In the genomic region with DNA sequence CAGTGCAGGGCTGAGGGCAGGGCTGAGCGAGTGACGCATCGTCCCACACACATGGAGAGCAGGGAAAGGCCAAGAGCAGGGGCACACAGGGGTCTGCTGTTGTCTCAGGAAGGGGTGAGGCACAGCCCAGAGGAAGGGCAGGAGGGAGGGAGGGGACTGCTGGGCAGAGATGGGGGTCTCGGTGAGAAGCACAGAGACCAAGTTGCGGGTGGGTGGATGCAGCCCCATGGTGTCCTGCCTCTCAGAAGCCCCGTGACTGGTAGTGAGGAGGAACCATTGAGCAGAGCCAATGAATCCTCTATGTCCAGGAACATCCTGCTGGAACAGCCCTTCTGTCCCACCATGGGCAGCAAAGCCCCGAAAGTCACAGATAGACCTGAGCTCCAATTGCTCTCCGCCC, we compare ENCODE assay signal across 15 cellular contexts. TPM values are rescaled to one million over a fixed set of nuclear protein-coding genes. Genes with fewer than 3 reads are reported as not detected.
A peak's percentile ranks its signal among the peaks of the same experiment; 100 is the strongest.
DNase-seq lines count a peak whose midpoint lies in the region; ATAC-seq, FAIRE-seq and TF ChIP-seq lines count a peak whose summit lies in the region.
"Had no signal": no experiment of that assay in that cellular context is flagged by ENCODE, and none has a peak within 500 bp of the region (broad histone marks: within the 10 kb centered on the region; RNA-seq: fewer than 3 reads in every experiment).

No MANE protein-coding gene starts in this region.

- no peak for FAIRE-seq in HepG2 (lab: Jason Lieb, UNC)

- H4K20me1 ChIP-seq in HepG2 (ENCODE audit: insufficient read depth, low read length): no peaks in the 10 kb centered on the region

- DNase-seq in right lobe of liver (no peak), HepG2 (ENCODE audit: low spot score) (no peak), left ventricle myocardium superior (no peak), gastrocnemius medialis (no peak), SIG-M5 treated with dmso at 0.1 percent for 504 hours (lab: John Stamatoyannopoulos, UW; ENCODE audit: unreplicated experiment) (no peak)
- DNase-seq: activated naive CD4-positive, alpha-beta T cell treated with anti-CD3 and anti-CD28 coated beads, Interleukin-2, amount 10 ng/mL, durations not matched to agents 7 days and 5 days; DMS79; NCI-H146; NCI-H524 treated with DMSO at 0.1 percent for 48 hours; retina had no signal

- no peak overlapping the region for H3K4me2 ChIP-seq in HepG2 (ENCODE audit: low read depth, low read length)
- H3K4me2 ChIP-seq: KMS-11 had no signal

- peaks cover 0 to 6% (median 0%) of the 10 kb centered on the region in 4 donors for H3K36me3 ChIP-seq in right lobe of liver
- H3K36me3 ChIP-seq in HepG2 (replicated peaks in 1 of 2; ENCODE audit: control insufficient read depth in 1 of 2, insufficient read depth in 2 of 2, low read length in 2 of 2): peaks cover 6 to 26% of the 10 kb centered on the region in 2 experiments
- peaks cover 0 to 8% of the 10 kb centered on the region in 2 donors for H3K36me3 ChIP-seq in gastrocnemius medialis

- H3K27ac ChIP-seq in right lobe of liver: peak overlapping the region; percentile 18 to 65 (median 21)
- no peak overlapping the region for H3K27ac ChIP-seq in HepG2 (ENCODE audit: extremely low read length, insufficient read depth, low read length)
- peak overlapping the region; percentile 44 to 78 (median 70) for H3K27ac ChIP-seq in gastrocnemius medialis
- H3K27ac ChIP-seq: KMS-11 had no signal

- intact Hi-C loops in right lobe of liver (cut with DNase I): no loop called here
- intact Hi-C loops in HepG2 (cut with micrococcal nuclease; ENCODE audit: unreplicated experiment): no loop called here
- intact Hi-C loops in left ventricle myocardium superior (cut with micrococcal nuclease): no loop called here
- intact Hi-C loops in gastrocnemius medialis (cut with DNase I; ENCODE audit: low total_unique reads): no loop called here

- H3K4me1 ChIP-seq in right lobe of liver (peaks cover 0 to 11% (median 0%) of the 10 kb centered on the region in 4 donors), HepG2 (ENCODE audit: insufficient read depth, low read length) (no peaks in the 10 kb centered on the region), gastrocnemius medialis (peaks cover 55 to 85% of the 10 kb centered on the region in 2 donors)

- no peak overlapping the region for H2AFZ ChIP-seq in HepG2 (ENCODE audit: low read length)

- TF ChIP-seq RAD21 in HepG2 (CRISPR knock-in tag; IDR thresholded peaks at IDR 0.05): no peak

- ATAC-seq in right lobe of liver (peak in 1 of 4 donors; percentile 9), HepG2 (no peak), left ventricle myocardium superior (peak; percentile 2), gastrocnemius medialis (no peak), GM18868 (IDR thresholded peaks at IDR 0.05; ENCODE audit: unreplicated experiment) (no peak), HG02885 (IDR thresholded peaks at IDR 0.05; ENCODE audit: poor library complexity, unreplicated experiment) (no peak), GM19452 (IDR thresholded peaks at IDR 0.05; ENCODE audit: unreplicated experiment) (no peak)
- ATAC-seq: esophagus mucosa had no signal

- CTCF ChIA-PET in HepG2 (lab: Yijun Ruan, JAX; ENCODE audit: low intra/inter-chr PET ratio, low total read pairs): no interaction called here

- in situ Hi-C loops in HepG2 (cut with HindIII; ENCODE audit: extremely low pct_ligation_motif_present, low pct_unique_long_range_greater_than_20kb): no loop called here
- in situ Hi-C loops in gastrocnemius medialis (cut with MboI; ENCODE audit: low sequenced_read_pairs in 4 of 4): no loop called here

- WGBS in right lobe of liver (ENCODE audit: insufficient coverage, low coverage, low lambda C conversion rate, missing lambda C conversion rate): 100% methylated on average over 3 of the region's 8 CpGs
- 93% methylated on average over 6 of the region's 8 CpGs for WGBS in HepG2 (ENCODE audit: low lambda C conversion rate)

- no peaks in the 10 kb centered on the region for H3K79me2 ChIP-seq in HepG2 (ENCODE audit: insufficient read depth, low read length)

- no peak overlapping the region for H3K9ac ChIP-seq in HepG2 (ENCODE audit: insufficient read depth, low read depth, low read length)
- H3K9ac ChIP-seq: KMS-11 had no signal

- BruUV-seq in HepG2 (replicated peaks; lab: Mats Ljungman, UMichigan): no TSS peak

- H3K4me3 ChIP-seq in right lobe of liver (no peak overlapping the region), HepG2 (replicated peaks in 1 of 3; ENCODE audit: insufficient read depth in 1 of 3, low read depth in 2 of 3, low read length in 3 of 3) (no peak overlapping the region), gastrocnemius medialis (no peak overlapping the region)

- POLR2A ChIA-PET in HepG2 (lab: Yijun Ruan, JAX): no interaction called here

- H3K27me3 ChIP-seq in right lobe of liver: no peaks in the 10 kb centered on the region
- H3K27me3 ChIP-seq in HepG2 (ENCODE audit: control insufficient read depth in 1 of 2, insufficient read depth in 2 of 2, low read length in 2 of 2): no peaks in the 10 kb centered on the region
- no peaks in the 10 kb centered on the region for H3K27me3 ChIP-seq in gastrocnemius medialis

- TF ChIP-seq POLR2A in right lobe of liver (IDR thresholded peaks at IDR 0.05): no peak
- no peak for TF ChIP-seq POLR2A in HepG2 (IDR thresholded peaks at IDR 0.05; ENCODE audit: insufficient read depth in 1 of 2, low read depth in 2 of 2, low read length in 2 of 2)
- no peak for TF ChIP-seq POLR2A in gastrocnemius medialis (IDR thresholded peaks at IDR 0.05)

- H3K9me3 ChIP-seq in right lobe of liver: no peaks in the 10 kb centered on the region
- peaks cover 7% of the 10 kb centered on the region; the same call in 1 of the 2 replicates for H3K9me3 ChIP-seq in HepG2 (ENCODE audit: low read length)
- no peaks in the 10 kb centered on the region for H3K9me3 ChIP-seq in gastrocnemius medialis

- TF ChIP-seq CTCF in right lobe of liver (IDR thresholded peaks at IDR 0.05): no peak
- TF ChIP-seq CTCF in HepG2 (CRISPR knock-in tag; IDR thresholded peaks at IDR 0.05): no peak
- no peak for TF ChIP-seq CTCF in gastrocnemius medialis (IDR thresholded peaks at IDR 0.05 in 4 of 5, conservative IDR thresholded peaks at IDR 0.05 in 1 of 5)

- TF ChIP-seq EP300 in HepG2 (IDR thresholded peaks at IDR 0.05; ENCODE audit: low read depth in 2 of 2, low read length in 2 of 2) (no peak), HepG2 (CRISPR knock-in tag; IDR thresholded peaks at IDR 0.05; ENCODE audit: borderline replicate concordance) (no peak)

TF ChIP-seq in HepG2, 621 proteins besides CTCF, POLR2A, EP300 and RAD21 (continues in another document):
- TF ChIP-seq, protein P1, sequence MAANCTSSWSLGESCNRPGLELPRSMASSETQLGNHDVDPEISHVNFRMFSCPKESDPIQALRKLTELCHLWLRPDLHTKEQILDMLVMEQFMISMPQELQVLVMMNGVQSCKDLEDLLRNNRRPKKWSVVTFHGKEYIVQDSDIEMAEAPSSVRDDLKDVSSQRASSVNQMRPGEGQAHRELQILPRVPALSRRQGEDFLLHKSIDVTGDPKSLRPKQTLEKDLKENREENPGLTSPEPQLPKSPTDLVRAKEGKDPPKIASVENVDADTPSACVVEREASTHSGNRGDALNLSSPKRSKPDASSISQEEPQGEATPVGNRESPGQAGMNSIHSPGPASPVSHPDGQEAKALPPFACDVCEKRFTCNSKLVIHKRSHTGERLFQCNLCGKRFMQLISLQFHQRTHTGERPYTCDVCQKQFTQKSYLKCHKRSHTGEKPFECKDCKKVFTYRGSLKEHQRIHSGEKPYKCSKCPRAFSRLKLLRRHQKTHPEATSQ (CRISPR knock-in tag; IDR thresholded peaks at IDR 0.05; ENCODE audit: borderline replicate concordance): no peak
- TF ChIP-seq ETS1 (CRISPR knock-in tag; IDR thresholded peaks at IDR 0.05): no peak
- TF ChIP-seq MEF2D (CRISPR knock-in tag; IDR thresholded peaks at IDR 0.05): no peak

RNA-seq across cellular contexts. Expression of gene C1orf198, which starts 17.8 kb away (rescaled TPM):
- 10 to 100 TPM in 3 of 6 experiments, 1 to 10 TPM in 3; 4.2 to 33.7 (median 17.2) TPM for total RNA-seq in right lobe of liver
- 13.4 and 16.0 TPM in 2 replicates for total RNA-seq in HepG2 (2016; rRNA removed; fragmentation: Illumina TruSeq; extraction: Trizol)
- total RNA-seq in HepG2 (2016; cell fraction: cytosol; rRNA removed; fragmentation: Illumina TruSeq; extraction: Trizol; ENCODE audit: low read depth): 1.5 and 2.5 TPM in 2 replicates
- 13.4 and 14.5 TPM in 2 replicates for total RNA-seq in HepG2 (2016; cell fraction: insoluble cytoplasmic fraction; rRNA removed; fragmentation: Illumina TruSeq; extraction: Trizol)
- total RNA-seq in HepG2 (2016; cell fraction: membrane; rRNA removed; fragmentation: Illumina TruSeq; extraction: Trizol): 8.6 and 8.8 TPM in 2 replicates
- total RNA-seq in HepG2 (2016; cell fraction: nucleus; rRNA removed; fragmentation: Illumina TruSeq; extraction: Trizol): 8.3 and 9.9 TPM in 2 replicates
- 12.7 and 13.7 TPM in 2 replicates for polyA plus RNA-seq in HepG2 (2011; rRNA removed)
- polyA plus RNA-seq in HepG2 (2011; cell fraction: cytosol; rRNA removed): 11.3 and 13.6 TPM in 2 replicates
- polyA plus RNA-seq in HepG2 (2011; cell fraction: nucleus; rRNA removed): 16.2 and 18.1 TPM in 2 replicates
- 8.9 and 9.1 TPM in 2 replicates for polyA plus RNA-seq in HepG2 (2012)
- polyA plus RNA-seq in HepG2 (2016; cell fraction: cytosol; fragmentation: Illumina TruSeq; extraction: Trizol; ENCODE audit: low read depth): 1.5 and 1.6 TPM in 2 replicates
- polyA plus RNA-seq in HepG2 (2016; cell fraction: insoluble cytoplasmic fraction; fragmentation: Illumina TruSeq; extraction: Trizol; ENCODE audit: low read depth): 19.1 and 21.4 TPM in 2 replicates
- polyA plus RNA-seq in HepG2 (2016; cell fraction: membrane; fragmentation: Illumina TruSeq; extraction: Trizol; ENCODE audit: low read depth): 6.0 and 6.2 TPM in 2 replicates
- 16.8 and 17.0 TPM in 2 replicates for polyA plus RNA-seq in HepG2 (2016; cell fraction: nucleus; fragmentation: Illumina TruSeq; extraction: Trizol; ENCODE audit: insufficient read depth, low read depth)
- 15.9 and 27.8 TPM in 2 replicates for polyA minus RNA-seq in HepG2 (2011; rRNA and poly(A)+ RNA removed; ENCODE audit: low replicate concordance)
- polyA minus RNA-seq in HepG2 (2011; cell fraction: cytosol; rRNA and poly(A)+ RNA removed): 14.3 and 14.7 TPM in 2 replicates
- polyA minus RNA-seq in HepG2 (2011; cell fraction: nucleus; rRNA and poly(A)+ RNA removed): 12.6 and 12.7 TPM in 2 replicates
- 49.8 TPM for total RNA-seq in left ventricle myocardium superior
- total RNA-seq in gastrocnemius medialis: 100 to 1,000 TPM; 281 to 590 (median 339) TPM
